In genomic region chr3:46284981-46285683, GRCh38 we compare ENCODE assay signal across 14 cellular contexts. TPM values are rescaled to one million over a fixed set of nuclear protein-coding genes. Genes with fewer than 3 reads are reported as not detected.
DNase-seq lines count a peak whose midpoint lies in the region; ATAC-seq and TF ChIP-seq lines count a peak whose summit lies in the region.
"Had no signal": no experiment of that assay in that cellular context is flagged by ENCODE, and none has a peak within 500 bp of the region (broad histone marks: within the 10 kb centered on the region; RNA-seq: fewer than 3 reads in every experiment).

No MANE protein-coding gene starts in this region.

- no peak overlapping the region for H3K18ac ChIP-seq in trophoblast cell (ENCODE audit: low read length)

- no peak overlapping the region for H3K4me3 ChIP-seq in trophoblast cell (ENCODE audit: low read depth, low read length)

- H4K91ac ChIP-seq in trophoblast cell (ENCODE audit: low read depth, low read length): no peak overlapping the region

- H3K4me1 Mint-ChIP-seq in WTC11: no peaks in the 10 kb centered on the region

- H2AK5ac ChIP-seq in trophoblast cell (ENCODE audit: low read length): no peak overlapping the region

- H3K36me3 ChIP-seq in trophoblast cell (ENCODE audit: control insufficient read depth in 1 of 2, insufficient read depth in 2 of 2, low read length in 2 of 2): no peaks in the 10 kb centered on the region

- no peaks in the 10 kb centered on the region for H3K79me2 ChIP-seq in trophoblast cell (ENCODE audit: control insufficient read depth, insufficient read depth, low read length, poor library complexity)

- H3K23ac ChIP-seq in trophoblast cell (ENCODE audit: low read length): no peak overlapping the region

- no peak overlapping the region for H3K9ac ChIP-seq in trophoblast cell (ENCODE audit: low read length)

- H2BK12ac ChIP-seq in trophoblast cell (ENCODE audit: low read length): no peak overlapping the region

- H3K9me3 Mint-ChIP-seq in WTC11: peaks cover 2% of the 10 kb centered on the region
- H3K9me3 Mint-ChIP-seq: activated naive CD4-positive, alpha-beta T cell treated with anti-CD3 and anti-CD28 coated beads, Interleukin-2, amount 50 U/mL, for 24 hours had no signal

- no peak overlapping the region for H3K27ac Mint-ChIP-seq in WTC11
- H3K27ac Mint-ChIP-seq: activated naive CD4-positive, alpha-beta T cell treated with anti-CD3 and anti-CD28 coated beads, Interleukin-2, amount 50 U/mL, for 24 hours had no signal

- POLR2A ChIA-PET in WTC11 (lab: Charles Lee): no interaction called here

- H3K9me3 ChIP-seq in trophoblast cell (ENCODE audit: insufficient read depth, low read depth, low read length): no peaks in the 10 kb centered on the region

- peaks cover 1% of the 10 kb centered on the region for H3K36me3 Mint-ChIP-seq in WTC11
- H3K36me3 Mint-ChIP-seq: activated naive CD4-positive, alpha-beta T cell treated with anti-CD3 and anti-CD28 coated beads, Interleukin-2, amount 50 U/mL, for 24 hours had no signal

- H2BK5ac ChIP-seq in trophoblast cell (ENCODE audit: low read depth, low read length, poor library complexity): no peak overlapping the region

- H3K79me1 ChIP-seq in trophoblast cell (ENCODE audit: low read length): no peaks in the 10 kb centered on the region

- H3K4me2 ChIP-seq in trophoblast cell (ENCODE audit: low read length): no peak overlapping the region

- WGBS in trophoblast cell (ENCODE audit: extremely low coverage, insufficient coverage, insufficient read length): no CpG with 5 or more reads among the region's 6 CpGs

- no peak overlapping the region for H3K14ac ChIP-seq in trophoblast cell (ENCODE audit: low read length)

- no peaks in the 10 kb centered on the region for H3K27me3 ChIP-seq in trophoblast cell (ENCODE audit: insufficient read depth, low read length)

- H3K27ac ChIP-seq in trophoblast cell (ENCODE audit: low read depth, low read length): no peak overlapping the region

- no peaks in the 10 kb centered on the region for H3K27me3 Mint-ChIP-seq in WTC11 (ENCODE audit: low read depth)
- H3K27me3 Mint-ChIP-seq: activated naive CD4-positive, alpha-beta T cell treated with anti-CD3 and anti-CD28 coated beads, Interleukin-2, amount 50 U/mL, for 24 hours had no signal

- TF ChIP-seq CTCF in WTC11 (IDR thresholded peaks at IDR 0.05): no peak

- no peaks in the 10 kb centered on the region for H3K4me1 ChIP-seq in trophoblast cell (ENCODE audit: control insufficient read depth in 1 of 2, insufficient read depth in 2 of 2, low read length in 2 of 2)

- H4K8ac ChIP-seq in trophoblast cell (ENCODE audit: low read depth, low read length): no peak overlapping the region

- CTCF ChIA-PET in WTC11 (lab: Charles Lee): interaction anchor here (1.4 kb wide), 1 partner anchor 9 kb away, joined by 7 read pairs; no protein-coding TSS in a partner anchor

- no peak overlapping the region for H3K4ac ChIP-seq in trophoblast cell (ENCODE audit: low read depth, low read length)

- DNase-seq in activated CD8-positive, alpha-beta memory T cell treated with anti-CD3 and anti-CD28 coated beads for 4 hours (ENCODE audit: low read depth in 2 of 2): peak; percentile 12 to 15
- no peak for DNase-seq in activated CD8-positive, alpha-beta memory T cell treated with anti-CD3 and anti-CD28 coated beads, Interleukin-2, amount 50 U/mL, for 48 hours
- DNase-seq in RPMI8226: peak; percentile 49
- DNase-seq in activated gamma-delta T cell treated with anti-CD3 and anti-CD28 coated beads, Interleukin-2, amount 50 U/mL, for 16 hours (ENCODE audit: low read depth): peak; percentile 31
- DNase-seq in trophoblast cell: peak; percentile 85 to 95
- no peak for DNase-seq in NAMALWA (ENCODE audit: low spot score)
- no peak for DNase-seq in NCI-H526 treated with DMSO at 0.1 percent for 48 hours (lab: John Stamatoyannopoulos, UW)
- no peak for DNase-seq in WTC11 (ENCODE audit: low spot score)
- DNase-seq: dermis blood vessel endothelial cell, DMS79 treated with DMSO at 0.1 percent for 48 hours, foreskin fibroblast, NCI-H524 treated with DMSO at 0.1 percent for 48 hours had no signal

- H2BK120ac ChIP-seq in trophoblast cell (ENCODE audit: insufficient read depth, low read length, poor library complexity): no peak overlapping the region

- no peak overlapping the region for H4K12ac ChIP-seq in trophoblast cell (ENCODE audit: low read depth, low read length)

- ATAC-seq in WTC11: no peak

- H2AFZ ChIP-seq in trophoblast cell (ENCODE audit: insufficient read depth, low read length, poor library complexity): no peak overlapping the region

- no peak overlapping the region for H3K4me3 Mint-ChIP-seq in WTC11
- H3K4me3 Mint-ChIP-seq: activated naive CD4-positive, alpha-beta T cell treated with anti-CD3 and anti-CD28 coated beads, Interleukin-2, amount 50 U/mL, for 24 hours had no signal

TF ChIP-seq in WTC11, 78 proteins besides CTCF, POLR2A, EP300 and RAD21:
- TF ChIP-seq PRRX2 (CRISPR knock-in tag; IDR thresholded peaks at IDR 0.05) (no peak), GRHL2 (CRISPR knock-in tag; IDR thresholded peaks at IDR 0.05; ENCODE audit: insufficient replicate concordance, severe bottlenecking) (no peak), ZNF423 (CRISPR knock-in tag; IDR thresholded peaks at IDR 0.05) (no peak), STAT6 (CRISPR knock-in tag; conservative IDR thresholded peaks at IDR 0.05; ENCODE audit: low read depth) (no peak), RELA (CRISPR knock-in tag; IDR thresholded peaks at IDR 0.05; ENCODE audit: borderline replicate concordance) (no peak), CBFB (CRISPR knock-in tag; IDR thresholded peaks at IDR 0.05; ENCODE audit: low read depth) (no peak), MAX (CRISPR knock-in tag; IDR thresholded peaks at IDR 0.05) (no peak), TP53 (CRISPR knock-in tag; IDR thresholded peaks at IDR 0.05) (no peak), ZNF121 (CRISPR knock-in tag; IDR thresholded peaks at IDR 0.05) (no peak), KAT7 (CRISPR knock-in tag; IDR thresholded peaks at IDR 0.05; ENCODE audit: borderline replicate concordance) (no peak), IRF1 (CRISPR knock-in tag; IDR thresholded peaks at IDR 0.05) (no peak)

RNA-seq across cellular contexts. Expression of gene CCR3, which starts 42.9 kb away (rescaled TPM):
- 0.44 and 0.52 TPM in 2 replicates for polyA plus RNA-seq in trophoblast cell (2013)
- total RNA-seq in WTC11 (2021): not detected in 3 replicates
- total RNA-seq: dermis blood vessel endothelial cell, kidney epithelial cell had no signal

Comparison
In these comparisons a context has a peak if more than half of its experiments do, and no peak if none do; other contexts are left out.
1. DNase-seq: peak in activated CD8-positive, alpha-beta memory T cell treated with anti-CD3 and anti-CD28 coated beads for 4 hours (2 of 2), RPMI8226 (single experiment), activated gamma-delta T cell treated with anti-CD3 and anti-CD28 coated beads, Interleukin-2, amount 50 U/mL, for 16 hours (single experiment) and trophoblast cell (2 of 2); none in activated CD8-positive, alpha-beta memory T cell treated with anti-CD3 and anti-CD28 coated beads, Interleukin-2, amount 50 U/mL, for 48 hours (single experiment), NAMALWA (single experiment), NCI-H526 treated with DMSO at 0.1 percent for 48 hours (single experiment) and WTC11 (single experiment).